1 cellular context compared by ENCODE assay signal in genomic region chr10:20059084-20059835, GRCh38.
TF ChIP-seq lines count a peak whose summit lies in the region.

No MANE protein-coding gene starts in this region.

TF ChIP-seq in IMR-90, 13 proteins besides CTCF, POLR2A, EP300 and RAD21 (continued from another document):
- no peak for TF ChIP-seq NFE2L2 (IDR thresholded peaks at IDR 0.05; ENCODE audit: low read depth, low read length)
- no peak for TF ChIP-seq RFX5 (IDR thresholded peaks at IDR 0.05; ENCODE audit: low read depth, low read length)
- no peak for TF ChIP-seq MAZ (IDR thresholded peaks at IDR 0.05; ENCODE audit: borderline replicate concordance, low read depth, low read length)
- TF ChIP-seq RCOR1 (IDR thresholded peaks at IDR 0.05; ENCODE audit: insufficient replicate concordance, low read length) = no peak
- no peak for TF ChIP-seq USF2 (IDR thresholded peaks at IDR 0.05; ENCODE audit: low read depth, low read length)
- no peak for TF ChIP-seq ELK1 (IDR thresholded peaks at IDR 0.05; ENCODE audit: borderline replicate concordance, low read depth, low read length)
- no peak for TF ChIP-seq FOS (IDR thresholded peaks at IDR 0.05; ENCODE audit: low read depth, low read length)
